In the genomic region with DNA sequence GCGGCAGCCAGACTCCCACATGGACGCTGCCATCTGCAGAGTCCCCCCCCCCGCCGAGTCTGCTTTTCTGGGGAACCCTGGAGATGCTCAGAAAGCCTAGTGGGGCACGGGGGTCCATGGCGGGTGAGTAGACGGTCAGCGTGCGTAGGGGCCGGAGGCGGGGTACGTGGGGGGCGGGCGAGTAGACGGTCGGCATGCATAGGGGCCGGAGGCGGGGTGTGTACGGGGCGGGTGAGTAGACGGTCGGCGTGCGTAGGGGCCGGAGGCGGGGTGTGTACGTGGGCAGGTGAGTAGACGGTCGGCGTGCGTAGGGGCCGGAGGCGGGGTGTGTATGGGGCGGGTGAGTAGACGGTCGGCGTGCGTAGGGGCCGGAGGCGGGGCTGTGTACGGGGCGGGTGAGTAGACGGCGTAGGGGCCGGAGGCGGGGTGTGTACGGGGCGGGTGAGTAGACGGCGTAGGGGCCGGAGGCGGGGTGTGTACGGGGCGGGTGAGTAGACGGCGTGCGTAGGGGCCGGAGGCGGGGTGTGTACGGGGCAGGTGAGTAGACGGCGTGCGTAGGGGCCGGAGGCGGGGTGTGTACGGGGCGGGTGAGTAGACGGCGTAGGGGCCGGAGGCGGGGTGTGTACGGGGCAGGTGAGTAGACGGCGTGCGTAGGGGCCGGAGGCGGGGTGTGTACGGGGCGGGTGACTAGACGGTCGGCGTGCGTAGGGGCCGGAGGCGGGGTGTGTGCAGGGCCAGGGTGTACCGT, we compare ENCODE assay signal across 13 cellular contexts. TPM values are rescaled to one million over a fixed set of nuclear protein-coding genes. Genes with fewer than 3 reads are reported as not detected.
"Had no signal": no experiment of that assay in that cellular context is flagged by ENCODE, and none has a peak within 500 bp of the region (broad histone marks: within the 10 kb centered on the region; RNA-seq: fewer than 3 reads in every experiment).

No MANE protein-coding gene starts in this region.

RNA-seq across cellular contexts. Expression of gene TPSG1, which starts 39.4 kb away (rescaled TPM):
- total RNA-seq: activated CD4-positive, alpha-beta memory T cell treated with anti-CD3 and anti-CD28 coated beads, Interleukin-2, amount 10 ng/mL, durations not matched to agents 7 days and 5 days; activated CD4-positive, alpha-beta T cell treated with anti-CD3 and anti-CD28 coated beads, Interleukin-2, amount 10 ng/mL, durations not matched to agents 7 days and 5 days; activated naive CD4-positive, alpha-beta T cell treated with anti-CD3 and anti-CD28 coated beads, Interleukin-2, amount 50 U/mL, for 72 hours; activated naive CD8-positive, alpha-beta T cell treated with anti-CD3 and anti-CD28 coated beads, Interleukin-2, amount 10 ng/mL, durations not matched to agents 7 days and 5 days; ascending aorta; cardiac muscle cell; dermis microvascular lymphatic vessel endothelial cell; endodermal cell; fibroblast of lung; fibroblast of villous mesenchyme; T-cell; T-helper 2 cell treated with Interferon-gamma antibody and Interleukin-4, amounts not matched to agents 100 ng/mL and 5 ng/mL, for 36 hours; WTC11 had no signal
- polyA plus RNA-seq: fibroblast of lung had no signal

RNA-seq across cellular contexts. Expression of gene TPSB2, which starts 44.4 kb away (rescaled TPM):
- total RNA-seq: activated CD4-positive, alpha-beta memory T cell treated with anti-CD3 and anti-CD28 coated beads, Interleukin-2, amount 10 ng/mL, durations not matched to agents 7 days and 5 days; activated CD4-positive, alpha-beta T cell treated with anti-CD3 and anti-CD28 coated beads, Interleukin-2, amount 10 ng/mL, durations not matched to agents 7 days and 5 days; activated naive CD8-positive, alpha-beta T cell treated with anti-CD3 and anti-CD28 coated beads, Interleukin-2, amount 10 ng/mL, durations not matched to agents 7 days and 5 days; ascending aorta; cardiac muscle cell; dermis microvascular lymphatic vessel endothelial cell; endodermal cell; fibroblast of lung; fibroblast of villous mesenchyme; T-helper 2 cell treated with Interferon-gamma antibody and Interleukin-4, amounts not matched to agents 100 ng/mL and 5 ng/mL, for 36 hours had no signal
- polyA plus RNA-seq: cardiac muscle cell, fibroblast of lung had no signal

RNA-seq across cellular contexts. Expression of gene TPSAB1, which starts 54.9 kb away (rescaled TPM):
- total RNA-seq: activated CD4-positive, alpha-beta memory T cell treated with anti-CD3 and anti-CD28 coated beads, Interleukin-2, amount 10 ng/mL, durations not matched to agents 7 days and 5 days; activated CD4-positive, alpha-beta T cell treated with anti-CD3 and anti-CD28 coated beads, Interleukin-2, amount 10 ng/mL, durations not matched to agents 7 days and 5 days; activated naive CD8-positive, alpha-beta T cell treated with anti-CD3 and anti-CD28 coated beads, Interleukin-2, amount 10 ng/mL, durations not matched to agents 7 days and 5 days; cardiac muscle cell; dermis microvascular lymphatic vessel endothelial cell; endodermal cell; fibroblast of lung; fibroblast of villous mesenchyme; T-helper 2 cell treated with Interferon-gamma antibody and Interleukin-4, amounts not matched to agents 100 ng/mL and 5 ng/mL, for 36 hours; WTC11 had no signal
- polyA plus RNA-seq: cardiac muscle cell, fibroblast of lung had no signal
